ENCODE assay signal across 2 cellular contexts in genomic region chr4:23207059-23207458, GRCh38.
TF ChIP-seq lines count a peak whose summit lies in the region.

No MANE protein-coding gene starts in this region.

TF ChIP-seq in WTC11, 78 proteins besides CTCF, POLR2A, EP300 and RAD21:
- peak; percentile 58; the same call in 1 of the 2 replicates for TF ChIP-seq GTF2I (CRISPR knock-in tag; conservative IDR thresholded peaks at IDR 0.05)
- no peak for TF ChIP-seq ZNF396 (CRISPR knock-in tag; IDR thresholded peaks at IDR 0.05; ENCODE audit: borderline replicate concordance)
- TF ChIP-seq ZNF423 (CRISPR knock-in tag; IDR thresholded peaks at IDR 0.05), result no peak
- TF ChIP-seq HMGA2 (CRISPR knock-in tag; IDR thresholded peaks at IDR 0.05), result no peak
- no peak for TF ChIP-seq ZNF138 (CRISPR knock-in tag; conservative IDR thresholded peaks at IDR 0.05)
TF ChIP-seq in WTC11: peak in this region for 1.

TF ChIP-seq in H1, 55 proteins besides CTCF, POLR2A, EP300 and RAD21:
- TF ChIP-seq CEBPB (IDR thresholded peaks at IDR 0.05; ENCODE audit: low read depth, low read length), result no peak
- no peak for TF ChIP-seq POLR2AphosphoS5 (IDR thresholded peaks at IDR 0.05; ENCODE audit: low read depth, low read length)
- no peak for TF ChIP-seq TAF7 (optimal IDR thresholded peaks at IDR 0.05; ENCODE audit: borderline replicate concordance, low read depth, low read length)
- no peak for TF ChIP-seq SIX5 (IDR thresholded peaks at IDR 0.05; ENCODE audit: low read depth, low read length)
- TF ChIP-seq GABPA (IDR thresholded peaks at IDR 0.05; ENCODE audit: borderline replicate concordance, insufficient read depth, low read length), result no peak
- no peak for TF ChIP-seq RXRA (IDR thresholded peaks at IDR 0.05; ENCODE audit: insufficient read depth, low read depth, low read length)
- no peak for TF ChIP-seq E2F6 (IDR thresholded peaks at IDR 0.05)
- no peak for TF ChIP-seq CBX5 (IDR thresholded peaks at IDR 0.05; ENCODE audit: low read depth, low read length)
- peak; percentile 74 for TF ChIP-seq KDM1A (IDR thresholded peaks at IDR 0.05; ENCODE audit: borderline replicate concordance, low read length)
- no peak for TF ChIP-seq JUND (IDR thresholded peaks at IDR 0.05; ENCODE audit: low read length)
- TF ChIP-seq BRCA1 (IDR thresholded peaks at IDR 0.05; ENCODE audit: low read depth, low read length), result no peak
- TF ChIP-seq SP4 (IDR thresholded peaks at IDR 0.05; ENCODE audit: low read length), result no peak
- TF ChIP-seq HDAC2 (IDR thresholded peaks at IDR 0.05; ENCODE audit: borderline replicate concordance in 1 of 2, low read depth in 2 of 2, low read length in 2 of 2), result 0 out of 4 replicates have a peak, but pooled peaks of 1 of the 2 experiments have one; percentile 30
- no peak for TF ChIP-seq BCL11A (IDR thresholded peaks at IDR 0.05; ENCODE audit: low read depth in 2 of 2, low read length in 2 of 2)
- no peak for TF ChIP-seq JUN (IDR thresholded peaks at IDR 0.05; ENCODE audit: low read depth, low read length)
